In the genomic region with DNA sequence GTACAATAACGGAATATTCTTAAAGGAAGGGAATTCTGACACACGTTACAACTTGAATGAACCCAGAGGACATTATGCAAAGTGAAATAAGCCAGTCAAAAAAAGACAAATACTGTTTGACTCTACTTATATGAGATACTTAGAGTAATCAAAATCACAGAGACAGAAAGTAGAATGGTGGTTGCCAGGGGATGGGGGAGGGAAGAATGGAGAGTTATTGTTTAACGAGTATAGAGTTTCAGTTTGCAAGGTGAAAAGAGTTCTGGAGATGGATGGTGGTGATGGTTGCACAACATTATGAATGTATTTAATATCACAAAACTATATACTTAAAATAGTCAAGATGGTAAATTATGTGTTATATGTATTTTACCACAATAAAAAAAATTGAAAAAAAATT, we compare ENCODE assay signal across 14 cellular contexts.
DNase-seq lines count a peak whose midpoint lies in the region; ATAC-seq and TF ChIP-seq lines count a peak whose summit lies in the region.
"Had no signal": no experiment of that assay in that cellular context is flagged by ENCODE, and none has a peak within 500 bp of the region (broad histone marks: within the 10 kb centered on the region; RNA-seq: fewer than 3 reads in every experiment).

No MANE protein-coding gene starts in this region.

- peak overlapping the region; percentile 92 to 98 (median 94) for H3K27ac Mint-ChIP-seq in CD4-positive, alpha-beta memory T cell
- H3K27ac Mint-ChIP-seq in T-cell: peak overlapping the region; percentile 97 to 99
- peak overlapping the region; percentile 97 for H3K27ac Mint-ChIP-seq in effector memory CD8-positive, alpha-beta T cell
- H3K27ac Mint-ChIP-seq: CD14-positive monocyte; dendritic cell treated with granulocyte-macrophage colony-stimulating factor and Interleukin-4, amounts not matched to agents 40 ng/mL and 50 ng/mL, for 4 days; progenitor cell of endocrine pancreas had no signal

- H3K4me1 ChIP-seq in CD4-positive, alpha-beta memory T cell (ENCODE audit: insufficient read depth, low read length): peaks cover 76% of the 10 kb centered on the region
- H3K4me1 ChIP-seq in A673 (ENCODE audit: insufficient read depth, low read length, poor library complexity, severe bottlenecking): no peaks in the 10 kb centered on the region
- H3K4me1 ChIP-seq: tibial artery had no signal

- H3K9me3 ChIP-seq in CD4-positive, alpha-beta memory T cell (ENCODE audit: control insufficient read depth in 1 of 2, low read length in 2 of 2): no peaks in the 10 kb centered on the region
- H3K9me3 ChIP-seq in A673 (ENCODE audit: low read depth, low read length, poor library complexity, severe bottlenecking): no peaks in the 10 kb centered on the region
- H3K9me3 ChIP-seq: esophagus muscularis mucosa, tibial artery had no signal

- peak overlapping the region; percentile 91 to 96 (median 94) for H3K4me3 Mint-ChIP-seq in CD4-positive, alpha-beta memory T cell
- H3K4me3 Mint-ChIP-seq in T-cell: peak overlapping the region; percentile 87 to 93 (median 91)
- H3K4me3 Mint-ChIP-seq in effector memory CD8-positive, alpha-beta T cell: peak overlapping the region; percentile 85 to 94
- H3K4me3 Mint-ChIP-seq: dendritic cell treated with granulocyte-macrophage colony-stimulating factor and Interleukin-4, amounts not matched to agents 40 ng/mL and 50 ng/mL, for 4 days had no signal

- POLR2A ChIA-PET in CD4-positive, alpha-beta memory T cell (lab: Charles Lee; ENCODE audit: partially characterized antibody): interaction anchor here (1.2 to 6.8 kb wide), 12 partner anchors 12 to 130 kb away, joined by 3 to 193 read pairs (median 28); a partner anchor contains a TSS
- POLR2A ChIA-PET in T-cell (lab: Charles Lee) (interaction anchor here in 1 of 2 donors (0.6 to 1.4 kb wide), 3 partner anchors 9 to 115 kb away, joined by 3 to 9 read pairs (median 3); no protein-coding TSS in a partner anchor), A673 (lab: Charles Lee; ENCODE audit: low non-redundant PET) (no interaction called here)

- no peaks in the 10 kb centered on the region for H3K9me3 Mint-ChIP-seq in CD4-positive, alpha-beta memory T cell
- no peaks in the 10 kb centered on the region for H3K9me3 Mint-ChIP-seq in T-cell
- no peaks in the 10 kb centered on the region for H3K9me3 Mint-ChIP-seq in effector memory CD8-positive, alpha-beta T cell
- H3K9me3 Mint-ChIP-seq: dendritic cell treated with granulocyte-macrophage colony-stimulating factor and Interleukin-4, amounts not matched to agents 40 ng/mL and 50 ng/mL, for 4 days had no signal

- H3K27me3 Mint-ChIP-seq in CD4-positive, alpha-beta memory T cell: no peaks in the 10 kb centered on the region
- no peaks in the 10 kb centered on the region for H3K27me3 Mint-ChIP-seq in T-cell
- H3K27me3 Mint-ChIP-seq in effector memory CD8-positive, alpha-beta T cell: no peaks in the 10 kb centered on the region
- H3K27me3 Mint-ChIP-seq: dendritic cell treated with granulocyte-macrophage colony-stimulating factor and Interleukin-4, amounts not matched to agents 40 ng/mL and 50 ng/mL, for 4 days had no signal

- intact Hi-C loops in CD4-positive, alpha-beta memory T cell (cut with micrococcal nuclease): loop anchor here (5.0 kb wide), 2 partner anchors 37 to 357 kb away; a partner anchor contains a TSS
- intact Hi-C loops in A673 (cut with micrococcal nuclease; ENCODE audit: unreplicated experiment): no loop called here

- H3K4me3 ChIP-seq in CD4-positive, alpha-beta memory T cell (ENCODE audit: low read length in 2 of 2): peak overlapping the region; percentile 50 to 90
- H3K4me3 ChIP-seq in A673 (ENCODE audit: low read depth, low read length, poor library complexity, severe bottlenecking): no peak overlapping the region
- H3K4me3 ChIP-seq: tibial artery had no signal

- H3K4me1 Mint-ChIP-seq in CD4-positive, alpha-beta memory T cell: peaks cover 65 to 99% (median 75%) of the 10 kb centered on the region in 4 donors
- H3K4me1 Mint-ChIP-seq in T-cell: peaks cover 75 to 92% (median 92%) of the 10 kb centered on the region in 3 donors
- H3K4me1 Mint-ChIP-seq in effector memory CD8-positive, alpha-beta T cell (ENCODE audit: low read depth in 2 of 2): peaks cover 52 to 73% of the 10 kb centered on the region in 2 donors

- no peaks in the 10 kb centered on the region for H3K36me3 ChIP-seq in CD4-positive, alpha-beta memory T cell (ENCODE audit: insufficient read depth, low read length)
- H3K36me3 ChIP-seq in A673 (ENCODE audit: insufficient read depth, low read length, poor library complexity, severe bottlenecking): no peaks in the 10 kb centered on the region
- H3K36me3 ChIP-seq: esophagus muscularis mucosa, tibial artery had no signal

- CTCF ChIA-PET in CD4-positive, alpha-beta memory T cell (lab: Charles Lee; ENCODE audit: partially characterized antibody): interaction anchor here (0.9 to 7.2 kb wide), 15 partner anchors 9 to 160 kb away, joined by 3 to 95 read pairs (median 5); a partner anchor contains a TSS
- CTCF ChIA-PET in T-cell (lab: Charles Lee): interaction anchor here (0.5 to 1.3 kb wide), 5 partner anchors 51 to 872 kb away, joined by 3 to 4 read pairs (median 3); no protein-coding TSS in a partner anchor
- CTCF ChIA-PET in A673 (lab: Charles Lee): no interaction called here

- no peak for TF ChIP-seq CTCF in A673 (conservative IDR thresholded peaks at IDR 0.05; ENCODE audit: low read depth, low read length)

- ATAC-seq in T-cell (replicated peaks in 1 of 4) (no peak), HG02588 (IDR thresholded peaks at IDR 0.05; ENCODE audit: unreplicated experiment) (no peak), GM21528 (IDR thresholded peaks at IDR 0.05; ENCODE audit: low FRiP score, unreplicated experiment) (no peak)
- no peak for ATAC-seq in effector memory CD8-positive, alpha-beta T cell (replicated peaks)

- H3K27me3 ChIP-seq in CD4-positive, alpha-beta memory T cell (ENCODE audit: insufficient read depth, low read length): no peaks in the 10 kb centered on the region
- no peaks in the 10 kb centered on the region for H3K27me3 ChIP-seq in A673 (replicated peaks; ENCODE audit: insufficient read depth, low read depth, low read length, poor library complexity)
- H3K27me3 ChIP-seq: esophagus muscularis mucosa, tibial artery had no signal

- H3K27ac ChIP-seq in CD4-positive, alpha-beta memory T cell (ENCODE audit: low read depth, low read length): peak overlapping the region; percentile 78
- no peak overlapping the region for H3K27ac ChIP-seq in A673 (ENCODE audit: low read depth, low read length, poor library complexity, severe bottlenecking)
- H3K27ac ChIP-seq: tibial artery had no signal

- BruUV-seq in A673 (replicated peaks; lab: Mats Ljungman, UMichigan): no TSS peak

- H3K36me3 Mint-ChIP-seq in CD4-positive, alpha-beta memory T cell: peaks cover 10 to 18% of the 10 kb centered on the region in 2 donors
- H3K36me3 Mint-ChIP-seq in T-cell: peaks cover 21% of the 10 kb centered on the region
- peaks cover 5% of the 10 kb centered on the region for H3K36me3 Mint-ChIP-seq in effector memory CD8-positive, alpha-beta T cell (ENCODE audit: insufficient read depth)

- DNase-seq in NCI-H1417 (lab: John Stamatoyannopoulos, UW): peak in 2 of 3 experiments; percentile 1 to 17
- no peak for DNase-seq in NCI-H1417 treated with DMSO at 0.1 percent for 48 hours (lab: John Stamatoyannopoulos, UW)
- DNase-seq in CD4-positive, alpha-beta memory T cell: peak in 1 of 5 donors; percentile 25
- DNase-seq in T-cell: no peak
- no peak for DNase-seq in effector memory CD8-positive, alpha-beta T cell
- DNase-seq in A673 (ENCODE audit: low spot score): no peak
- DNase-seq: NCI-H345, tibial artery had no signal

Comparison
In these comparisons a context has a peak if more than half of its experiments do, and no peak if none do; other contexts are left out.
1. DNase-seq: peak in NCI-H1417 (2 of 3); none in NCI-H1417 treated with DMSO at 0.1 percent for 48 hours (single experiment), T-cell (0 of 34), effector memory CD8-positive, alpha-beta T cell (0 of 3) and A673 (single experiment).
2. Peak in every context shown above with its lines, with median percentiles within 50 percentile points of each other: H3K27ac Mint-ChIP-seq and H3K4me3 Mint-ChIP-seq.